In genomic region chr3:52822363-52822762, GRCh38 we compare ENCODE assay signal across 1 cellular context.
TF ChIP-seq lines count a peak whose summit lies in the region.

No MANE protein-coding gene starts in this region.

TF ChIP-seq in HEK293, 187 proteins besides CTCF, POLR2A, EP300 and RAD21 (continued from another document):
- TF ChIP-seq ZNF530 (tag by site-specific recombination; IDR thresholded peaks at IDR 0.05; ENCODE audit: low read depth) (no peak), ZBTB8A (tag by site-specific recombination; IDR thresholded peaks at IDR 0.05) (no peak), ZIC2 (tag by site-specific recombination; IDR thresholded peaks at IDR 0.05) (peak; percentile 27; the same call in 1 of the 2 replicates), PRDM10 (tag by site-specific recombination; IDR thresholded peaks at IDR 0.05) (peak; percentile 59; the same call in 1 of the 2 replicates), PRDM6 (tag by site-specific recombination; IDR thresholded peaks at IDR 0.05) (peak; percentile 66), ZBTB48 (tag by site-specific recombination; IDR thresholded peaks at IDR 0.05) (no peak)
